In the genomic region with DNA sequence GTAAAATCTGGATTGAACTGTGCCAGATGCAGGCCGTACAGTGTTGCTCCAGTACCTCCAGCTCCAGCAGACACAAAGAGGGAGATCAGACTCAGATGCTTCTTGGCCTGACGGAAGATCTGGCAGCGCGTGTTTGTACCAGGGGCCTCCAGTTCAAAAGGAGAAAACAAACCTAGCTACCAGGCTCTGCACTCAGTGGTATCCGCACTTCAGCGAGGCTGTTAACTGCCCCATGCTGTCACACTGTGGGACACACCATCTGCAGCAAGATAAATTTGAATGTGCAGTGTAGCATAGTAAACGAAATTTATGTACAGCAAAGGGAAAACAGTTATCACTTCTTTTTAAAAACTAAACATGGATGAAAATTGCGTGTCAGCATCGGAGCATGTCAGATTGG, we compare ENCODE assay signal across 15 cellular contexts. TPM values are rescaled to one million over a fixed set of nuclear protein-coding genes. Genes with fewer than 3 reads are reported as not detected.
A peak's percentile ranks its signal among the peaks of the same experiment; 100 is the strongest.
DNase-seq lines count a peak whose midpoint lies in the region; ATAC-seq and TF ChIP-seq lines count a peak whose summit lies in the region.
"Had no signal": no experiment of that assay in that cellular context is flagged by ENCODE, and none has a peak within 500 bp of the region (broad histone marks: within the 10 kb centered on the region; RNA-seq: fewer than 3 reads in every experiment).

No MANE protein-coding gene starts in this region.

- H4K20me1 ChIP-seq in OCI-LY3 (ENCODE audit: insufficient read depth, low read length), result peaks cover 26% of the 10 kb centered on the region

- H3K36me3 ChIP-seq in OCI-LY3 (replicated peaks; ENCODE audit: low read depth, low read length), result peaks cover 12% of the 10 kb centered on the region

- H3K9ac ChIP-seq in OCI-LY3 (ENCODE audit: low read length), result no peak overlapping the region

- DNase-seq in activated T-cell treated with anti-CD3 and anti-CD28 coated beads, Interleukin-2, amount 50 U/mL, for 24 hours, result no peak
- DNase-seq in activated T-cell treated with anti-CD3 and anti-CD28 coated beads, Interleukin-2, amount 50 U/mL, for 4 hours, result no peak
- DNase-seq in stimulated activated naive B cell treated with anti-CD40 and anti-IgM and Interleukin-4, amounts not matched to agents 10 μg/mL and 1 μg/mL and 100 μg/mL, for 72 hours, result no peak
- no peak for DNase-seq in mesothelial cell of epicardium (ENCODE audit: low spot score in 2 of 2, unreplicated experiment in 2 of 2)
- no peak for DNase-seq in NCI-H82 (lab: John Stamatoyannopoulos, UW)
- DNase-seq: activated CD4-positive, alpha-beta T cell treated with anti-CD3 and anti-CD28 coated beads for 4 hours; left colon; NCI-H2029 treated with DMSO at 0.1 percent for 48 hours; NCI-H774; SHP77 had no signal

- peak overlapping the region; percentile 15; the same call in 1 of the 2 replicates for H3K27ac ChIP-seq in OCI-LY3 (ENCODE audit: low read length)
- H3K27ac ChIP-seq: ascending aorta had no signal

- H3K9me3 Mint-ChIP-seq in activated T-cell treated with anti-CD3 and anti-CD28 coated beads, Interleukin-2, amount 50 U/mL, for 24 hours, result no peaks in the 10 kb centered on the region
- no peaks in the 10 kb centered on the region for H3K9me3 Mint-ChIP-seq in activated T-cell treated with anti-CD3 and anti-CD28 coated beads, Interleukin-2, amount 50 U/mL, for 4 hours
- H3K9me3 Mint-ChIP-seq in dendritic cell treated with granulocyte-macrophage colony-stimulating factor and Interleukin-4, amounts not matched to agents 40 ng/mL and 50 ng/mL, for 4 days, result no peaks in the 10 kb centered on the region
- H3K9me3 Mint-ChIP-seq in stimulated activated naive B cell treated with anti-CD40 and anti-IgM and Interleukin-4, amounts not matched to agents 10 μg/mL and 1 μg/mL and 100 μg/mL, for 72 hours, result no peaks in the 10 kb centered on the region
- H3K9me3 Mint-ChIP-seq in mesothelial cell of epicardium, result no peaks in the 10 kb centered on the region
- H3K9me3 Mint-ChIP-seq: activated T-helper 2 cell treated with anti-CD3 and anti-CD28 coated beads, Interferon-gamma antibody, Interleukin-2, Interleukin-4, amounts not matched to agents 10 μg/mL and 5 μg/mL and 100 μg/mL, durations not matched to agents 14 hours and 24 hours and 36 hours had no signal

- no peak overlapping the region for H3K4me3 Mint-ChIP-seq in activated T-cell treated with anti-CD3 and anti-CD28 coated beads, Interleukin-2, amount 50 U/mL, for 24 hours
- no peak overlapping the region for H3K4me3 Mint-ChIP-seq in activated T-cell treated with anti-CD3 and anti-CD28 coated beads, Interleukin-2, amount 50 U/mL, for 4 hours
- no peak overlapping the region for H3K4me3 Mint-ChIP-seq in dendritic cell treated with granulocyte-macrophage colony-stimulating factor and Interleukin-4, amounts not matched to agents 40 ng/mL and 50 ng/mL, for 4 days
- peak overlapping the region in 1 of 2 donors; percentile 25 for H3K4me3 Mint-ChIP-seq in stimulated activated naive B cell treated with anti-CD40 and anti-IgM and Interleukin-4, amounts not matched to agents 10 μg/mL and 1 μg/mL and 100 μg/mL, for 72 hours
- no peak overlapping the region for H3K4me3 Mint-ChIP-seq in mesothelial cell of epicardium

- no peaks in the 10 kb centered on the region for H3K27me3 ChIP-seq in OCI-LY3 (ENCODE audit: low read depth, low read length)
- H3K27me3 ChIP-seq: ascending aorta had no signal

- H3K27me3 Mint-ChIP-seq in activated T-cell treated with anti-CD3 and anti-CD28 coated beads, Interleukin-2, amount 50 U/mL, for 24 hours, result no peaks in the 10 kb centered on the region
- H3K27me3 Mint-ChIP-seq in activated T-cell treated with anti-CD3 and anti-CD28 coated beads, Interleukin-2, amount 50 U/mL, for 4 hours (ENCODE audit: low read depth), result no peaks in the 10 kb centered on the region
- H3K27me3 Mint-ChIP-seq in dendritic cell treated with granulocyte-macrophage colony-stimulating factor and Interleukin-4, amounts not matched to agents 40 ng/mL and 50 ng/mL, for 4 days, result no peaks in the 10 kb centered on the region
- H3K27me3 Mint-ChIP-seq in stimulated activated naive B cell treated with anti-CD40 and anti-IgM and Interleukin-4, amounts not matched to agents 10 μg/mL and 1 μg/mL and 100 μg/mL, for 72 hours, result no peaks in the 10 kb centered on the region
- no peaks in the 10 kb centered on the region for H3K27me3 Mint-ChIP-seq in mesothelial cell of epicardium (ENCODE audit: low read depth)

- no peaks in the 10 kb centered on the region for H3K9me3 ChIP-seq in OCI-LY3 (ENCODE audit: insufficient read depth, low read length)
- H3K9me3 ChIP-seq: ascending aorta had no signal

- peak overlapping the region; percentile 3; the same call in 1 of the 2 replicates for H3K4me2 ChIP-seq in OCI-LY3 (ENCODE audit: low read length)

- H3K4me3 ChIP-seq in OCI-LY3 (ENCODE audit: low read length), result no peak overlapping the region
- H3K4me3 ChIP-seq: ascending aorta had no signal

- peaks cover 48% of the 10 kb centered on the region for H3K36me3 Mint-ChIP-seq in activated T-cell treated with anti-CD3 and anti-CD28 coated beads, Interleukin-2, amount 50 U/mL, for 24 hours (ENCODE audit: low read depth)
- peaks cover 14% of the 10 kb centered on the region for H3K36me3 Mint-ChIP-seq in activated T-cell treated with anti-CD3 and anti-CD28 coated beads, Interleukin-2, amount 50 U/mL, for 4 hours (ENCODE audit: insufficient read depth)
- peaks cover 46% of the 10 kb centered on the region for H3K36me3 Mint-ChIP-seq in dendritic cell treated with granulocyte-macrophage colony-stimulating factor and Interleukin-4, amounts not matched to agents 40 ng/mL and 50 ng/mL, for 4 days (ENCODE audit: low read depth)
- peaks cover 13 to 27% of the 10 kb centered on the region in 2 donors for H3K36me3 Mint-ChIP-seq in stimulated activated naive B cell treated with anti-CD40 and anti-IgM and Interleukin-4, amounts not matched to agents 10 μg/mL and 1 μg/mL and 100 μg/mL, for 72 hours
- peaks cover 10% of the 10 kb centered on the region for H3K36me3 Mint-ChIP-seq in mesothelial cell of epicardium

- H3K4me1 Mint-ChIP-seq in activated T-cell treated with anti-CD3 and anti-CD28 coated beads, Interleukin-2, amount 50 U/mL, for 24 hours (ENCODE audit: low read depth), result peaks cover 63% of the 10 kb centered on the region
- H3K4me1 Mint-ChIP-seq in activated T-cell treated with anti-CD3 and anti-CD28 coated beads, Interleukin-2, amount 50 U/mL, for 4 hours (ENCODE audit: low read depth), result peaks cover 43% of the 10 kb centered on the region
- peaks cover 67% of the 10 kb centered on the region for H3K4me1 Mint-ChIP-seq in dendritic cell treated with granulocyte-macrophage colony-stimulating factor and Interleukin-4, amounts not matched to agents 40 ng/mL and 50 ng/mL, for 4 days (ENCODE audit: low read depth)
- H3K4me1 Mint-ChIP-seq in stimulated activated naive B cell treated with anti-CD40 and anti-IgM and Interleukin-4, amounts not matched to agents 10 μg/mL and 1 μg/mL and 100 μg/mL, for 72 hours, result peaks cover 21 to 37% of the 10 kb centered on the region in 2 donors
- H3K4me1 Mint-ChIP-seq in mesothelial cell of epicardium, result peaks cover 27% of the 10 kb centered on the region

- H3K79me2 ChIP-seq in OCI-LY3 (ENCODE audit: low read length), result peaks cover 95% of the 10 kb centered on the region

- intact Hi-C loops in dendritic cell treated with granulocyte-macrophage colony-stimulating factor and Interleukin-4, amounts not matched to agents 40 ng/mL and 50 ng/mL, for 4 days (cut with micrococcal nuclease), result loop anchor here (10.0 kb wide), 2 partner anchors 195 to 345 kb away; a partner anchor contains a TSS

- H3K4me1 ChIP-seq in OCI-LY3 (ENCODE audit: low read length), result peaks cover 18% of the 10 kb centered on the region

- no peak for TF ChIP-seq POLR2A in GM18505 (IDR thresholded peaks at IDR 0.05; ENCODE audit: borderline replicate concordance, extremely low read depth, insufficient read depth, insufficient read length)

- H3K27ac Mint-ChIP-seq in activated T-cell treated with anti-CD3 and anti-CD28 coated beads, Interleukin-2, amount 50 U/mL, for 24 hours, result peak overlapping the region; percentile 13
- peak overlapping the region; percentile 20 for H3K27ac Mint-ChIP-seq in dendritic cell treated with granulocyte-macrophage colony-stimulating factor and Interleukin-4, amounts not matched to agents 40 ng/mL and 50 ng/mL, for 4 days
- peak overlapping the region; percentile 71 for H3K27ac Mint-ChIP-seq in stimulated activated naive B cell treated with anti-CD40 and anti-IgM and Interleukin-4, amounts not matched to agents 10 μg/mL and 1 μg/mL and 100 μg/mL, for 72 hours
- H3K27ac Mint-ChIP-seq in mesothelial cell of epicardium, result no peak overlapping the region
- H3K27ac Mint-ChIP-seq: activated T-helper 2 cell treated with anti-CD3 and anti-CD28 coated beads, Interferon-gamma antibody, Interleukin-2, Interleukin-4, amounts not matched to agents 10 μg/mL and 5 μg/mL and 100 μg/mL, durations not matched to agents 14 hours and 24 hours and 36 hours had no signal

- no peak for TF ChIP-seq CTCF in OCI-LY3 (IDR thresholded peaks at IDR 0.05; ENCODE audit: low read depth, low read length)
- no peak for TF ChIP-seq CTCF in mesothelial cell of epicardium (IDR thresholded peaks at IDR 0.05; ENCODE audit: unreplicated experiment)

- no peak overlapping the region for H2AFZ ChIP-seq in OCI-LY3 (ENCODE audit: low read depth, low read length)

- no peak for ATAC-seq in activated T-cell treated with anti-CD3 and anti-CD28 coated beads, Interleukin-2, amount 50 U/mL, for 4 hours
- ATAC-seq in stimulated activated naive B cell treated with anti-CD40 and anti-IgM and Interleukin-4, amounts not matched to agents 10 μg/mL and 1 μg/mL and 100 μg/mL, for 72 hours (replicated peaks), result peak in 1 of 2 donors; percentile 26
- ATAC-seq in GM18505 (IDR thresholded peaks at IDR 0.05; ENCODE audit: unreplicated experiment), result no peak
- ATAC-seq: left colon had no signal

RNA-seq across cellular contexts. Expression of a gene that starts 5.1 kb away (rescaled TPM):
- total RNA-seq in activated T-cell treated with anti-CD3 and anti-CD28 coated beads, Interleukin-2, amount 50 U/mL, for 4 hours, result 100 to 1,000 TPM; 198 to 211 (median 204) TPM
- 460 to 515 TPM (median 465 TPM) in 3 replicates for total RNA-seq in mesothelial cell of epicardium
